In genomic region chr6:81752969-81753708, GRCh38 we compare ENCODE assay signal across 1 cellular context.
A peak's percentile ranks its signal among the peaks of the same experiment; 100 is the strongest.
TF ChIP-seq lines count a peak whose summit lies in the region.

No MANE protein-coding gene starts in this region.

TF ChIP-seq in GM12878, 131 proteins besides CTCF, POLR2A, EP300 and RAD21 (continued from another document):
- TF ChIP-seq HSF1 (IDR thresholded peaks at IDR 0.05; ENCODE audit: low read depth, low read length): no peak
- 0 out of 2 replicates have a peak, but pooled peaks have one; percentile 23 for TF ChIP-seq NRF1 (conservative IDR thresholded peaks at IDR 0.05; ENCODE audit: low read depth, low read length)
- no peak for TF ChIP-seq SPI1 (IDR thresholded peaks at IDR 0.05; ENCODE audit: borderline replicate concordance, insufficient read depth, low read depth, low read length)
- TF ChIP-seq SRF (IDR thresholded peaks at IDR 0.05; ENCODE audit: low read depth in 2 of 2, low read length in 2 of 2): no peak
- peak; percentile 11; the same call in 1 of the 2 replicates for TF ChIP-seq MTA2 (IDR thresholded peaks at IDR 0.05; ENCODE audit: low read depth)
- peak; percentile 59 for TF ChIP-seq LARP7 (IDR thresholded peaks at IDR 0.05)
- peak; percentile 90 to 99 for TF ChIP-seq BHLHE40 (IDR thresholded peaks at IDR 0.05; ENCODE audit: borderline replicate concordance in 1 of 2, low read depth in 2 of 2, low read length in 1 of 2)
- TF ChIP-seq EED (IDR thresholded peaks at IDR 0.05; ENCODE audit: low read depth): no peak
- no peak for TF ChIP-seq BCL11A (IDR thresholded peaks at IDR 0.05; ENCODE audit: low read depth, low read length)
- no peak for TF ChIP-seq HCFC1 (IDR thresholded peaks at IDR 0.05; ENCODE audit: low read length)
- no peak for TF ChIP-seq SUPT20H (IDR thresholded peaks at IDR 0.05; ENCODE audit: borderline replicate concordance, control insufficient read depth, low read depth, low read length)
- peak; percentile 14 for TF ChIP-seq SP1 (IDR thresholded peaks at IDR 0.05; ENCODE audit: low read depth, low read length)
- peak in 1 of 2 experiments; percentile 60; a peak in 1 of 3 replicates for TF ChIP-seq EGR1 (IDR thresholded peaks at IDR 0.05; ENCODE audit: borderline replicate concordance in 1 of 2, low read depth in 2 of 2, low read length in 2 of 2)
- 0 out of 2 replicates have a peak, but pooled peaks have one; percentile 24 for TF ChIP-seq MXI1 (IDR thresholded peaks at IDR 0.05; ENCODE audit: low read depth, low read length)
- no peak for TF ChIP-seq MTA3 (IDR thresholded peaks at IDR 0.05; ENCODE audit: borderline replicate concordance, low read length)
- TF ChIP-seq NR2F1 (conservative IDR thresholded peaks at IDR 0.05): peak; percentile 47
- 0 out of 2 replicates have a peak, but pooled peaks have one; percentile 13 for TF ChIP-seq DPF2 (IDR thresholded peaks at IDR 0.05)
- no peak for TF ChIP-seq TBL1XR1 (IDR thresholded peaks at IDR 0.05; ENCODE audit: low read depth, low read length)
- no peak for TF ChIP-seq TCF12 (IDR thresholded peaks at IDR 0.05; ENCODE audit: low read depth, low read length)
- no peak for TF ChIP-seq MYB (IDR thresholded peaks at IDR 0.05; ENCODE audit: borderline replicate concordance, low read depth, low read length)
- TF ChIP-seq CUX1 (IDR thresholded peaks at IDR 0.05; ENCODE audit: insufficient replicate concordance, low read depth, low read length): no peak
- TF ChIP-seq GATAD2B (conservative IDR thresholded peaks at IDR 0.05; ENCODE audit: low read depth): peak; percentile 94
- TF ChIP-seq HDAC2 (IDR thresholded peaks at IDR 0.05): no peak
- no peak for TF ChIP-seq E4F1 (IDR thresholded peaks at IDR 0.05; ENCODE audit: borderline replicate concordance, partially characterized antibody)
- TF ChIP-seq HDGF (IDR thresholded peaks at IDR 0.05): no peak
- TF ChIP-seq ZNF217 (IDR thresholded peaks at IDR 0.05): 0 out of 2 replicates have a peak, but pooled peaks have one; percentile 23
- TF ChIP-seq IKZF2 (IDR thresholded peaks at IDR 0.05): peak in 1 of 2 experiments; percentile 40; a peak in 2 of 4 replicates
- TF ChIP-seq NR2C1 (IDR thresholded peaks at IDR 0.05): peak; percentile 29; the same call in 1 of the 2 replicates
- TF ChIP-seq MLLT1 (IDR thresholded peaks at IDR 0.05): 0 out of 2 replicates have a peak, but pooled peaks have one; percentile 32
- TF ChIP-seq SMAD1 (IDR thresholded peaks at IDR 0.05; ENCODE audit: low read depth, partially characterized antibody): no peak
- TF ChIP-seq PBX3 (IDR thresholded peaks at IDR 0.05; ENCODE audit: insufficient replicate concordance, low read depth, low read length): no peak
- TF ChIP-seq KLF5 (IDR thresholded peaks at IDR 0.05; ENCODE audit: partially characterized antibody): no peak
- TF ChIP-seq ZNF24 (IDR thresholded peaks at IDR 0.05): no peak
- no peak for TF ChIP-seq CEBPB (IDR thresholded peaks at IDR 0.05; ENCODE audit: borderline replicate concordance in 1 of 2, low read depth in 2 of 2, low read length in 2 of 2)
- no peak for TF ChIP-seq POLR2AphosphoS2 (IDR thresholded peaks at IDR 0.05; ENCODE audit: low read depth, low read length)
- TF ChIP-seq ZNF687 (IDR thresholded peaks at IDR 0.05): peak; percentile 82
- TF ChIP-seq IKZF1 (conservative IDR thresholded peaks at IDR 0.05): peak; percentile 87
- no peak for TF ChIP-seq E2F4 (IDR thresholded peaks at IDR 0.05; ENCODE audit: low read depth, low read length)
